12 cellular contexts compared by ENCODE assay signal in genomic region chr7:47505317-47506007, GRCh38.
"Had no signal": no experiment of that assay in that cellular context is flagged by ENCODE, and none has a peak within 500 bp of the region (broad histone marks: within the 10 kb centered on the region; RNA-seq: fewer than 3 reads in every experiment).

No MANE protein-coding gene starts in this region.

- H3K4me3 Mint-ChIP-seq: activated CD4-positive, alpha-beta memory T cell treated with anti-CD3 and anti-CD28 coated beads, Interleukin-2, amount 10 ng/mL, durations not matched to agents 7 days and 5 days; activated CD4-positive, alpha-beta T cell treated with anti-CD3 and anti-CD28 coated beads for 36 hours; activated naive CD8-positive, alpha-beta T cell treated with anti-CD3 and anti-CD28 coated beads, Interleukin-2, amount 10 ng/mL, durations not matched to agents 7 days and 5 days; stimulated activated naive CD8-positive, alpha-beta T cell treated with anti-CD3 and anti-CD28 coated beads, Interleukin-15, Interleukin-2, amounts not matched to agents 100 ng/mL and 50 ng/mL, for 24 hours had no signal

- H3K36me3 Mint-ChIP-seq: activated naive CD8-positive, alpha-beta T cell treated with anti-CD3 and anti-CD28 coated beads, Interleukin-2, amount 10 ng/mL, durations not matched to agents 7 days and 5 days had no signal

- H3K4me3 ChIP-seq: colonic mucosa had no signal

- H3K27ac ChIP-seq: colonic mucosa had no signal

- H3K27me3 Mint-ChIP-seq: activated CD4-positive, alpha-beta memory T cell treated with anti-CD3 and anti-CD28 coated beads, Interleukin-2, amount 10 ng/mL, durations not matched to agents 7 days and 5 days; activated CD4-positive, alpha-beta T cell treated with anti-CD3 and anti-CD28 coated beads for 36 hours; activated naive CD8-positive, alpha-beta T cell treated with anti-CD3 and anti-CD28 coated beads, Interleukin-2, amount 10 ng/mL, durations not matched to agents 7 days and 5 days; stimulated activated naive CD8-positive, alpha-beta T cell treated with anti-CD3 and anti-CD28 coated beads, Interleukin-15, Interleukin-2, amounts not matched to agents 100 ng/mL and 50 ng/mL, for 24 hours had no signal

- H3K36me3 ChIP-seq: colonic mucosa had no signal

- H3K9me3 ChIP-seq: colonic mucosa had no signal

- H3K4me1 Mint-ChIP-seq: activated CD4-positive, alpha-beta memory T cell treated with anti-CD3 and anti-CD28 coated beads, Interleukin-2, amount 10 ng/mL, durations not matched to agents 7 days and 5 days; activated CD4-positive, alpha-beta T cell treated with anti-CD3 and anti-CD28 coated beads for 36 hours; activated naive CD8-positive, alpha-beta T cell treated with anti-CD3 and anti-CD28 coated beads, Interleukin-2, amount 10 ng/mL, durations not matched to agents 7 days and 5 days had no signal

- DNase-seq: activated CD4-positive, alpha-beta memory T cell treated with anti-CD3 and anti-CD28 coated beads, Interleukin-2, amount 10 ng/mL, durations not matched to agents 7 days and 5 days; activated CD4-positive, alpha-beta T cell treated with anti-CD3 and anti-CD28 coated beads for 36 hours; activated gamma-delta T cell; activated naive CD8-positive, alpha-beta T cell treated with anti-CD3 and anti-CD28 coated beads, Interleukin-2, amount 10 ng/mL, durations not matched to agents 7 days and 5 days; activated T-cell treated with anti-CD3 and anti-CD28 coated beads, Interleukin-2, amount 50 U/mL, for 48 hours; colonic mucosa; effector memory CD4-positive, alpha-beta T cell; nucleus accumbens; stimulated activated CD4-positive, alpha-beta T cell treated with anti-CD3 and anti-CD28 coated beads, Interleukin-2, amount 100 ng/mL, for 48 hours; stimulated activated CD8-positive, alpha-beta memory T cell treated with anti-CD3 and anti-CD28 coated beads, Interleukin-4, amount 100 ng/mL, for 48 hours; T-helper 9 cell had no signal

- H3K27ac Mint-ChIP-seq: activated CD4-positive, alpha-beta memory T cell treated with anti-CD3 and anti-CD28 coated beads, Interleukin-2, amount 10 ng/mL, durations not matched to agents 7 days and 5 days; activated CD4-positive, alpha-beta T cell treated with anti-CD3 and anti-CD28 coated beads for 36 hours; activated naive CD8-positive, alpha-beta T cell treated with anti-CD3 and anti-CD28 coated beads, Interleukin-2, amount 10 ng/mL, durations not matched to agents 7 days and 5 days; stimulated activated naive CD8-positive, alpha-beta T cell treated with anti-CD3 and anti-CD28 coated beads, Interleukin-15, Interleukin-2, amounts not matched to agents 100 ng/mL and 50 ng/mL, for 24 hours had no signal

- H3K27me3 ChIP-seq: colonic mucosa had no signal

- H3K9me3 Mint-ChIP-seq: activated CD4-positive, alpha-beta memory T cell treated with anti-CD3 and anti-CD28 coated beads, Interleukin-2, amount 10 ng/mL, durations not matched to agents 7 days and 5 days; activated naive CD8-positive, alpha-beta T cell treated with anti-CD3 and anti-CD28 coated beads, Interleukin-2, amount 10 ng/mL, durations not matched to agents 7 days and 5 days; stimulated activated naive CD8-positive, alpha-beta T cell treated with anti-CD3 and anti-CD28 coated beads, Interleukin-15, Interleukin-2, amounts not matched to agents 100 ng/mL and 50 ng/mL, for 24 hours had no signal
